In genomic region chr1:155253208-155253607, GRCh38 we compare ENCODE assay signal across 11 cellular contexts. TPM values are rescaled to one million over a fixed set of nuclear protein-coding genes. Genes with fewer than 3 reads are reported as not detected.
A peak's percentile ranks its signal among the peaks of the same experiment; 100 is the strongest.
DNase-seq lines count a peak whose midpoint lies in the region; ATAC-seq and TF ChIP-seq lines count a peak whose summit lies in the region.
"Had no signal": no experiment of that assay in that cellular context is flagged by ENCODE, and none has a peak within 500 bp of the region (broad histone marks: within the 10 kb centered on the region; RNA-seq: fewer than 3 reads in every experiment).

No MANE protein-coding gene starts in this region.

- no peaks in the 10 kb centered on the region; the same call in 1 of the 2 replicates for H3K36me3 ChIP-seq in H7 (replicated peaks; ENCODE audit: control insufficient read depth, insufficient read depth, low read length)

- peaks cover 18% of the 10 kb centered on the region for H3K27me3 ChIP-seq in H7 (ENCODE audit: control insufficient read depth, insufficient read depth, low read length)
- H3K27me3 ChIP-seq: adrenal gland, upper lobe of left lung had no signal

- no peaks in the 10 kb centered on the region for H3K27me3 Mint-ChIP-seq in memory B cell

- DNase-seq in AG10803 (ENCODE audit: low read depth) (no peak), H7 (peak; percentile 68), memory B cell (ENCODE audit: low spot score in 2 of 2) (no peak), OCI-M2 (lab: John Stamatoyannopoulos, UW; ENCODE audit: unreplicated experiment) (no peak), EL (no peak), NCI-H2029 treated with DMSO at 0.1 percent for 48 hours (lab: John Stamatoyannopoulos, UW) (no peak)
- DNase-seq in activated naive CD4-positive, alpha-beta T cell treated with anti-CD3 and anti-CD28 coated beads, Interleukin-2, amount 50 U/mL, for 72 hours (ENCODE audit: low spot score in 2 of 2) = no peak
- DNase-seq in activated CD4-positive, CD25-positive, alpha-beta regulatory T cell treated with anti-CD3 and anti-CD28 coated beads, Interleukin-2, amount 50 U/mL, for 72 hours = no peak
- DNase-seq: adrenal gland; stimulated activated CD4-positive, alpha-beta T cell treated with anti-CD3 and anti-CD28 coated beads, Interleukin-12 subunit alpha, Interleukin-12 subunit beta, amount 100 ng/mL, for 4 hours; upper lobe of left lung had no signal

- H3K36me3 Mint-ChIP-seq in activated naive CD4-positive, alpha-beta T cell treated with anti-CD3 and anti-CD28 coated beads, Interleukin-2, amount 50 U/mL, for 72 hours = peaks cover 0 to 11% of the 10 kb centered on the region in 2 donors
- peaks cover 9% of the 10 kb centered on the region for H3K36me3 Mint-ChIP-seq in memory B cell

- H3K9me3 Mint-ChIP-seq in activated naive CD4-positive, alpha-beta T cell treated with anti-CD3 and anti-CD28 coated beads, Interleukin-2, amount 50 U/mL, for 72 hours = no peaks in the 10 kb centered on the region
- H3K9me3 Mint-ChIP-seq in memory B cell = no peaks in the 10 kb centered on the region

- peak overlapping the region; percentile 84 for H3K4me3 Mint-ChIP-seq in memory B cell

- no peak for TF ChIP-seq CTCF in AG10803 (conservative IDR thresholded peaks at IDR 0.05; ENCODE audit: low read length)

- peaks cover 35% of the 10 kb centered on the region for H3K4me1 Mint-ChIP-seq in memory B cell

- H3K4me3 ChIP-seq in AG10803 (ENCODE audit: low read length) (peak overlapping the region; percentile 80), H7 (ENCODE audit: insufficient read depth, low read depth, low read length) (no peak overlapping the region)

- peak overlapping the region; percentile 11 to 56 for H3K27ac Mint-ChIP-seq in activated naive CD4-positive, alpha-beta T cell treated with anti-CD3 and anti-CD28 coated beads, Interleukin-2, amount 50 U/mL, for 72 hours
- peak overlapping the region; percentile 81 for H3K27ac Mint-ChIP-seq in memory B cell

- ATAC-seq in activated naive CD4-positive, alpha-beta T cell treated with anti-CD3 and anti-CD28 coated beads, Interleukin-2, amount 50 U/mL, for 72 hours = no peak
- no peak for ATAC-seq in memory B cell (ENCODE audit: low read depth)

RNA-seq across cellular contexts. Expression of gene ENTREP3, which starts 2.1 kb away (rescaled TPM):
- 9.4 and 14.7 TPM in 2 replicates for total RNA-seq in H7 (2014; rRNA removed; shearing (Covaris generic))
- total RNA-seq in activated naive CD4-positive, alpha-beta T cell treated with anti-CD3 and anti-CD28 coated beads, Interleukin-2, amount 50 U/mL, for 72 hours = 10 to 100 TPM; 14.3 to 45.8 TPM

RNA-seq across cellular contexts. Expression of gene SCAMP3, which starts 9.0 kb away (rescaled TPM):
- 59.4 and 61.4 TPM in 2 replicates for total RNA-seq in H7 (2014; rRNA removed; shearing (Covaris generic))
- total RNA-seq in activated naive CD4-positive, alpha-beta T cell treated with anti-CD3 and anti-CD28 coated beads, Interleukin-2, amount 50 U/mL, for 72 hours = 100 to 1,000 TPM in 1 of 2 donors, 10 to 100 TPM in 1; 98.9 to 107 TPM

RNA-seq across cellular contexts. Expression of gene CLK2, which starts 20.1 kb away (rescaled TPM):
- total RNA-seq in H7 (2014; rRNA removed; shearing (Covaris generic)) = 38.7 and 48.6 TPM in 2 replicates
- total RNA-seq in activated naive CD4-positive, alpha-beta T cell treated with anti-CD3 and anti-CD28 coated beads, Interleukin-2, amount 50 U/mL, for 72 hours = 100 to 1,000 TPM in 1 of 2 donors, 10 to 100 TPM in 1; 90.7 to 106 TPM

RNA-seq across cellular contexts. Expression of gene HCN3, which starts 24.1 kb away (rescaled TPM):
- 5.1 and 7.7 TPM in 2 replicates for total RNA-seq in H7 (2014; rRNA removed; shearing (Covaris generic))
- 1 to 10 TPM; 3.9 to 4.8 TPM for total RNA-seq in activated naive CD4-positive, alpha-beta T cell treated with anti-CD3 and anti-CD28 coated beads, Interleukin-2, amount 50 U/mL, for 72 hours

RNA-seq across cellular contexts. Expression of gene MTX1, which starts 44.7 kb away (rescaled TPM):
- 180 and 221 TPM in 2 replicates for total RNA-seq in H7 (2014; rRNA removed; shearing (Covaris generic))
- 10 to 100 TPM; 46.6 to 57.2 TPM for total RNA-seq in activated naive CD4-positive, alpha-beta T cell treated with anti-CD3 and anti-CD28 coated beads, Interleukin-2, amount 50 U/mL, for 72 hours
